18 cellular contexts compared by ENCODE assay signal in genomic region chr11:57409321-57410100, GRCh38. TPM values are rescaled to one million over a fixed set of nuclear protein-coding genes. Genes with fewer than 3 reads are reported as not detected.
DNase-seq lines count a peak whose midpoint lies in the region; ATAC-seq and TF ChIP-seq lines count a peak whose summit lies in the region.
"Had no signal": no experiment of that assay in that cellular context is flagged by ENCODE, and none has a peak within 500 bp of the region (broad histone marks: within the 10 kb centered on the region; RNA-seq: fewer than 3 reads in every experiment).

No MANE protein-coding gene starts in this region.

- H3K4me3 ChIP-seq in BLaER1 (no peak overlapping the region), neural progenitor cell (no peak overlapping the region)
- H3K4me3 ChIP-seq: A549 had no signal

- H3K9me3 ChIP-seq in BLaER1 (peaks cover 29% of the 10 kb centered on the region), T-helper 17 cell (ENCODE audit: control insufficient read depth, low read length, poor library complexity, severe bottlenecking) (no peaks in the 10 kb centered on the region), neural progenitor cell (ENCODE audit: low read depth) (no peaks in the 10 kb centered on the region)
- H3K9me3 ChIP-seq: A549, Caco-2 had no signal

- TF ChIP-seq CTCF in neural progenitor cell (IDR thresholded peaks at IDR 0.05) (no peak), HFFc6 (IDR thresholded peaks at IDR 0.05) (no peak)

- H3K27me3 ChIP-seq in BLaER1: no peaks in the 10 kb centered on the region
- no peaks in the 10 kb centered on the region for H3K27me3 ChIP-seq in neural progenitor cell

- H3K36me3 Mint-ChIP-seq in activated T-cell treated with anti-CD3 and anti-CD28 coated beads, Interleukin-2, amount 50 U/mL, for 24 hours (ENCODE audit: low read depth): peaks cover 95% of the 10 kb centered on the region
- H3K36me3 Mint-ChIP-seq in T-helper 17 cell (ENCODE audit: low read depth): peaks cover 18% of the 10 kb centered on the region
- H3K36me3 Mint-ChIP-seq in neural progenitor cell: peaks cover 14% of the 10 kb centered on the region
- no peaks in the 10 kb centered on the region; the same call in 1 of the 2 replicates for H3K36me3 Mint-ChIP-seq in HFFc6 (ENCODE audit: low read depth)

- no peaks in the 10 kb centered on the region for H3K9me3 Mint-ChIP-seq in activated T-cell treated with anti-CD3 and anti-CD28 coated beads, Interleukin-2, amount 50 U/mL, for 24 hours
- H3K9me3 Mint-ChIP-seq in neural progenitor cell (no peaks in the 10 kb centered on the region), HFFc6 (no peaks in the 10 kb centered on the region)
- H3K9me3 Mint-ChIP-seq: CD4-positive, CD25-positive, alpha-beta regulatory T cell had no signal

- H2AFZ ChIP-seq in neural progenitor cell (replicated peaks): no peak overlapping the region

- H3K9ac ChIP-seq in BLaER1 (peak overlapping the region; percentile 54; the same call in 1 of the 2 replicates), neural progenitor cell (no peak overlapping the region)

- H3K27ac Mint-ChIP-seq in activated T-cell treated with anti-CD3 and anti-CD28 coated beads, Interleukin-2, amount 50 U/mL, for 24 hours: peak overlapping the region; percentile 96
- H3K27ac Mint-ChIP-seq in T-helper 17 cell (peak overlapping the region; percentile 21), neural progenitor cell (peak overlapping the region; percentile 50), HFFc6 (no peak overlapping the region)
- H3K27ac Mint-ChIP-seq: CD4-positive, CD25-positive, alpha-beta regulatory T cell had no signal

- H3K4me2 ChIP-seq in BLaER1 (peak overlapping the region; percentile 62), neural progenitor cell (no peak overlapping the region)
- H3K4me2 ChIP-seq: A549 had no signal

- H3K27ac ChIP-seq in BLaER1 (peak overlapping the region; percentile 72), neural progenitor cell (no peak overlapping the region)
- H3K27ac ChIP-seq: A549 had no signal

- no peaks in the 10 kb centered on the region for H3F3A ChIP-seq in neural progenitor cell (ENCODE audit: low read depth)

- H4K20me1 ChIP-seq in BLaER1: peaks cover 75% of the 10 kb centered on the region
- no peaks in the 10 kb centered on the region for H4K20me1 ChIP-seq in neural progenitor cell (ENCODE audit: low read depth)

- no peaks in the 10 kb centered on the region for H3K79me2 ChIP-seq in neural progenitor cell (ENCODE audit: low read depth)

- H3K4me1 Mint-ChIP-seq in activated T-cell treated with anti-CD3 and anti-CD28 coated beads, Interleukin-2, amount 50 U/mL, for 24 hours (ENCODE audit: low read depth): peaks cover 86% of the 10 kb centered on the region
- H3K4me1 Mint-ChIP-seq in T-helper 17 cell (peaks cover 20% of the 10 kb centered on the region), neural progenitor cell (no peaks in the 10 kb centered on the region), HFFc6 (ENCODE audit: low read depth) (peaks cover 18% of the 10 kb centered on the region)

- no peaks in the 10 kb centered on the region for H3K27me3 Mint-ChIP-seq in activated T-cell treated with anti-CD3 and anti-CD28 coated beads, Interleukin-2, amount 50 U/mL, for 24 hours
- H3K27me3 Mint-ChIP-seq in T-helper 17 cell: no peaks in the 10 kb centered on the region
- peaks cover 7% of the 10 kb centered on the region for H3K27me3 Mint-ChIP-seq in neural progenitor cell (ENCODE audit: insufficient read depth, low read depth)
- H3K27me3 Mint-ChIP-seq in HFFc6 (ENCODE audit: insufficient read depth): no peaks in the 10 kb centered on the region; the same call in none of the 2 replicates
- H3K27me3 Mint-ChIP-seq: CD4-positive, CD25-positive, alpha-beta regulatory T cell had no signal

- DNase-seq in activated T-cell treated with anti-CD3 and anti-CD28 coated beads, Interleukin-2, amount 50 U/mL, for 24 hours: peak; percentile 28
- DNase-seq in activated T-cell treated with anti-CD3 and anti-CD28 coated beads for 4 hours: no peak
- no peak for DNase-seq in T-helper 17 cell
- DNase-seq in neural progenitor cell (ENCODE audit: low spot score): no peak
- DNase-seq in HFFc6: no peak
- DNase-seq in stimulated activated CD4-positive, alpha-beta T cell treated with anti-CD3 and anti-CD28 coated beads, Interleukin-2, amount 100 ng/mL, for 48 hours: no peak
- DNase-seq: Caco-2; CD4-positive, CD25-positive, alpha-beta regulatory T cell; DMS153; Kasumi-1; NCI-H1105; NCI-H1694; NCI-H510A treated with DMSO at 0.1 percent for 48 hours had no signal

- H3K4me1 ChIP-seq in BLaER1 (peaks cover 55% of the 10 kb centered on the region), neural progenitor cell (no peaks in the 10 kb centered on the region)
- H3K4me1 ChIP-seq: Caco-2 had no signal

- H3K36me3 ChIP-seq in BLaER1 (peaks cover 99% of the 10 kb centered on the region), neural progenitor cell (no peaks in the 10 kb centered on the region)

- H3K4me3 Mint-ChIP-seq in activated T-cell treated with anti-CD3 and anti-CD28 coated beads, Interleukin-2, amount 50 U/mL, for 24 hours: no peak overlapping the region
- no peak overlapping the region for H3K4me3 Mint-ChIP-seq in T-helper 17 cell
- no peak overlapping the region for H3K4me3 Mint-ChIP-seq in neural progenitor cell
- no peak overlapping the region for H3K4me3 Mint-ChIP-seq in HFFc6
- H3K4me3 Mint-ChIP-seq: CD4-positive, CD25-positive, alpha-beta regulatory T cell had no signal

- ATAC-seq in T-helper 17 cell (no peak), GM21381 (IDR thresholded peaks at IDR 0.05; ENCODE audit: unreplicated experiment) (no peak)
- ATAC-seq: A549 had no signal

RNA-seq across cellular contexts. Expression of gene SLC43A3, which starts 17.4 kb away (rescaled TPM):
- 10 to 100 TPM; 12.1 to 13.8 TPM for total RNA-seq in T-helper 17 cell
- total RNA-seq in neural progenitor cell (ENCODE audit: low replicate concordance): 5.6 and 7.8 TPM in 2 replicates
- total RNA-seq in HFFc6 (2021; fragmentation: NEBNext Ultra II Directional; extraction: Animal tissue kit (Norgen Biotek cat#: 25700)): 10 to 100 TPM in 4 of 6 experiments, 1 to 10 TPM in 2; 2.1 to 18.7 (median 15.8) TPM
- total RNA-seq: Caco-2, HT-29 had no signal

RNA-seq across cellular contexts. Expression of gene PRG2, which starts 19.1 kb away (rescaled TPM):
- total RNA-seq in T-helper 17 cell: under 1 TPM; 0.55 to 0.92 TPM
- total RNA-seq in neural progenitor cell (ENCODE audit: low replicate concordance): not detected in 2 replicates
- not detected for total RNA-seq in HFFc6 (2021; fragmentation: NEBNext Ultra II Directional; extraction: Animal tissue kit (Norgen Biotek cat#: 25700))
- total RNA-seq: Caco-2; CD4-positive, CD25-positive, alpha-beta regulatory T cell; HT-29; IMR-90 had no signal

RNA-seq across cellular contexts. Expression of gene PRG3, which starts 28.6 kb away (rescaled TPM):
- total RNA-seq in T-helper 17 cell (not detected), neural progenitor cell (ENCODE audit: low replicate concordance) (not detected in 2 replicates)
- not detected for total RNA-seq in HFFc6 (2021; fragmentation: NEBNext Ultra II Directional; extraction: Animal tissue kit (Norgen Biotek cat#: 25700))
- total RNA-seq: Caco-2; CD4-positive, CD25-positive, alpha-beta regulatory T cell; HT-29; IMR-90 had no signal

RNA-seq across cellular contexts. Expression of gene RTN4RL2, which starts 50.8 kb away (rescaled TPM):
- total RNA-seq in T-helper 17 cell (under 1 TPM in 1 of 2 donors, not detected in 1; 0.23 TPM), neural progenitor cell (ENCODE audit: low replicate concordance) (0.13 and 1.9 TPM in 2 replicates)
- total RNA-seq in HFFc6 (2021; fragmentation: NEBNext Ultra II Directional; extraction: Animal tissue kit (Norgen Biotek cat#: 25700)): under 1 TPM; 0.09 to 0.66 (median 0.35) TPM
- total RNA-seq: CD4-positive, CD25-positive, alpha-beta regulatory T cell; IMR-90 had no signal
